ENCODE assay signal across 14 cellular contexts in the genomic region with DNA sequence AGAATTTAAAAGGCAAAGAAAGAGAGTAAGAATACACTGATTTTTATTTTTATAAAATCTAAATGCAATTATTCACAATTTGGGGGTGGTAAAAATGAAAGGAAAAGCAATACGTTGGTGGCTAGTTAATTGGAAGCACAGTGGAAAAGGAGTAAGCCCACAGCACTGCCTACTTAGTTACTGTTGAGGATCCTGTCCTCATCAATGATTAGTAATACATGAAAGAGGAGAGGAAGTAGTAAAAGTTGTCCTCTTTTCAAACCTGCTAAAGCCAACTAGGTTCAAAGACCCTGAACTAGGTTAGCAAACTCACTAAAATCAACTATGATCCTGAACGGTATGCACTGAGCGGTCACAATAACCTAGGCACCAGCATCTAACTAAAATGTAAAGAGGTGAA. TPM values are rescaled to one million over a fixed set of nuclear protein-coding genes. Genes with fewer than 3 reads are reported as not detected.
DNase-seq lines count a peak whose midpoint lies in the region; ATAC-seq and TF ChIP-seq lines count a peak whose summit lies in the region.
"Had no signal": no experiment of that assay in that cellular context is flagged by ENCODE, and none has a peak within 500 bp of the region (broad histone marks: within the 10 kb centered on the region; RNA-seq: fewer than 3 reads in every experiment).

No MANE protein-coding gene starts in this region.

- peak overlapping the region; percentile 16 for H3K27ac Mint-ChIP-seq in activated naive CD8-positive, alpha-beta T cell
- no peak overlapping the region for H3K27ac Mint-ChIP-seq in activated naive CD8-positive, alpha-beta T cell treated with anti-CD3 and anti-CD28 coated beads for 36 hours
- H3K27ac Mint-ChIP-seq in GM23338 (peak overlapping the region; percentile 53; the same call in 1 of the 2 replicates), endodermal cell (no peak overlapping the region)
- H3K27ac Mint-ChIP-seq in activated naive CD8-positive, alpha-beta T cell treated with anti-CD3 and anti-CD28 coated beads, Interleukin-2, amount 50 U/mL, for 24 hours, result no peak overlapping the region
- H3K27ac Mint-ChIP-seq: CD14-positive monocyte; CD8-positive, alpha-beta memory T cell had no signal

- H3K4me3 ChIP-seq in GM23338, result no peak overlapping the region
- no peak overlapping the region for H3K4me3 ChIP-seq in brain microvascular endothelial cell (ENCODE audit: low read depth, low read length)
- H3K4me3 ChIP-seq in endodermal cell (ENCODE audit: low read length), result no peak overlapping the region
- H3K4me3 ChIP-seq: BLaER1 had no signal

- no peak overlapping the region for H3K27ac ChIP-seq in GM23338 (ENCODE audit: low read depth)
- no peak overlapping the region for H3K27ac ChIP-seq in brain microvascular endothelial cell
- H3K27ac ChIP-seq in endodermal cell (ENCODE audit: low read depth, low read length), result no peak overlapping the region
- H3K27ac ChIP-seq: BLaER1 had no signal

- H3F3A ChIP-seq in GM23338 (replicated peaks; ENCODE audit: low read depth), result no peaks in the 10 kb centered on the region

- H3K9me3 ChIP-seq in endodermal cell (ENCODE audit: control insufficient read depth, low read length), result no peaks in the 10 kb centered on the region
- H3K9me3 ChIP-seq: BLaER1 had no signal

- no peaks in the 10 kb centered on the region for H3K79me2 ChIP-seq in GM23338 (replicated peaks; ENCODE audit: insufficient read depth)

- WGBS in endodermal cell (ENCODE audit: insufficient coverage in 1 of 2, insufficient read length in 1 of 2), 2 experiments, result 83 to 96% methylated on average over 1 to 3 of the region's 3 CpGs

- H3K4me1 ChIP-seq in GM23338 (ENCODE audit: insufficient read depth) (0 out of 2 replicates have a peak, but pooled peaks cover 3% of the 10 kb centered on the region), endodermal cell (ENCODE audit: control insufficient read depth, insufficient read depth, low read length) (no peaks in the 10 kb centered on the region)
- H3K4me1 ChIP-seq: BLaER1 had no signal

- no peaks in the 10 kb centered on the region for H4K20me1 ChIP-seq in GM23338 (replicated peaks; ENCODE audit: insufficient read depth)
- H4K20me1 ChIP-seq: BLaER1 had no signal

- no peak overlapping the region for H2AFZ ChIP-seq in GM23338

- H3K4me2 ChIP-seq in GM23338, result no peak overlapping the region
- H3K4me2 ChIP-seq: BLaER1 had no signal

- peaks cover 39% of the 10 kb centered on the region for H3K4me1 Mint-ChIP-seq in activated naive CD8-positive, alpha-beta T cell (ENCODE audit: low read depth)
- peaks cover 25% of the 10 kb centered on the region for H3K4me1 Mint-ChIP-seq in activated naive CD8-positive, alpha-beta T cell treated with anti-CD3 and anti-CD28 coated beads for 36 hours
- peaks cover 11% of the 10 kb centered on the region; the same call in 2 of the 3 replicates for H3K4me1 Mint-ChIP-seq in GM23338
- H3K4me1 Mint-ChIP-seq in activated naive CD8-positive, alpha-beta T cell treated with anti-CD3 and anti-CD28 coated beads, Interleukin-2, amount 50 U/mL, for 24 hours, result peaks cover 39% of the 10 kb centered on the region
- H3K4me1 Mint-ChIP-seq in endodermal cell, result peaks cover 4% of the 10 kb centered on the region
- H3K4me1 Mint-ChIP-seq: CD14-positive monocyte had no signal

- no peak for DNase-seq in activated naive CD8-positive, alpha-beta T cell treated with anti-CD3 and anti-CD28 coated beads for 36 hours
- no peak for DNase-seq in GM23338 (ENCODE audit: low spot score)
- DNase-seq in activated naive CD8-positive, alpha-beta T cell treated with anti-CD3 and anti-CD28 coated beads, Interleukin-2, amount 50 U/mL, for 24 hours, result no peak
- DNase-seq in brain microvascular endothelial cell, result no peak
- no peak for DNase-seq in D341Med (ENCODE audit: low spot score)
- no peak for DNase-seq in endodermal cell
- DNase-seq: 8988T; CD8-positive, alpha-beta memory T cell; COR-L47; H9 had no signal

- no peak overlapping the region for H3K4me3 Mint-ChIP-seq in activated naive CD8-positive, alpha-beta T cell
- no peak overlapping the region for H3K4me3 Mint-ChIP-seq in activated naive CD8-positive, alpha-beta T cell treated with anti-CD3 and anti-CD28 coated beads for 36 hours
- H3K4me3 Mint-ChIP-seq in GM23338, result no peak overlapping the region
- H3K4me3 Mint-ChIP-seq in activated naive CD8-positive, alpha-beta T cell treated with anti-CD3 and anti-CD28 coated beads, Interleukin-2, amount 50 U/mL, for 24 hours, result peak overlapping the region; percentile 7
- no peak overlapping the region for H3K4me3 Mint-ChIP-seq in endodermal cell
- H3K4me3 Mint-ChIP-seq: CD14-positive monocyte; CD8-positive, alpha-beta memory T cell; H9 had no signal

- no peak for ATAC-seq in GM23338
- no peak for ATAC-seq in activated naive CD8-positive, alpha-beta T cell treated with anti-CD3 and anti-CD28 coated beads, Interleukin-2, amount 50 U/mL, for 24 hours

- no peaks in the 10 kb centered on the region for H3K27me3 Mint-ChIP-seq in activated naive CD8-positive, alpha-beta T cell
- no peaks in the 10 kb centered on the region for H3K27me3 Mint-ChIP-seq in activated naive CD8-positive, alpha-beta T cell treated with anti-CD3 and anti-CD28 coated beads for 36 hours
- no peaks in the 10 kb centered on the region for H3K27me3 Mint-ChIP-seq in GM23338 (ENCODE audit: insufficient read depth, low read depth, poor library complexity)
- H3K27me3 Mint-ChIP-seq in activated naive CD8-positive, alpha-beta T cell treated with anti-CD3 and anti-CD28 coated beads, Interleukin-2, amount 50 U/mL, for 24 hours, result no peaks in the 10 kb centered on the region
- no peaks in the 10 kb centered on the region for H3K27me3 Mint-ChIP-seq in endodermal cell (ENCODE audit: insufficient read depth)
- H3K27me3 Mint-ChIP-seq: CD8-positive, alpha-beta memory T cell had no signal

- H3K9me3 Mint-ChIP-seq in activated naive CD8-positive, alpha-beta T cell (ENCODE audit: low read depth), result no peaks in the 10 kb centered on the region
- H3K9me3 Mint-ChIP-seq in activated naive CD8-positive, alpha-beta T cell treated with anti-CD3 and anti-CD28 coated beads for 36 hours, result no peaks in the 10 kb centered on the region
- no peaks in the 10 kb centered on the region for H3K9me3 Mint-ChIP-seq in GM23338
- H3K9me3 Mint-ChIP-seq in activated naive CD8-positive, alpha-beta T cell treated with anti-CD3 and anti-CD28 coated beads, Interleukin-2, amount 50 U/mL, for 24 hours, result no peaks in the 10 kb centered on the region
- no peaks in the 10 kb centered on the region for H3K9me3 Mint-ChIP-seq in endodermal cell
- H3K9me3 Mint-ChIP-seq: CD8-positive, alpha-beta memory T cell; H9 had no signal

- no peak overlapping the region for H3K9ac ChIP-seq in endodermal cell (ENCODE audit: extremely low read depth, low read length, poor library complexity, severe bottlenecking)
- H3K9ac ChIP-seq: BLaER1 had no signal

- H3K9me2 ChIP-seq in GM23338 (ENCODE audit: insufficient read depth), result no peaks in the 10 kb centered on the region

- no peaks in the 10 kb centered on the region for H3K36me3 ChIP-seq in GM23338 (ENCODE audit: insufficient read depth)
- no peaks in the 10 kb centered on the region for H3K36me3 ChIP-seq in brain microvascular endothelial cell (replicated peaks)
- H3K36me3 ChIP-seq in endodermal cell (ENCODE audit: control insufficient read depth, insufficient read depth, low read length), result no peaks in the 10 kb centered on the region
- H3K36me3 ChIP-seq: BLaER1 had no signal

- no peaks in the 10 kb centered on the region for H3K36me3 Mint-ChIP-seq in activated naive CD8-positive, alpha-beta T cell
- H3K36me3 Mint-ChIP-seq in activated naive CD8-positive, alpha-beta T cell treated with anti-CD3 and anti-CD28 coated beads for 36 hours, result peaks cover 2% of the 10 kb centered on the region
- H3K36me3 Mint-ChIP-seq in GM23338 (ENCODE audit: low read depth), result no peaks in the 10 kb centered on the region
- H3K36me3 Mint-ChIP-seq in activated naive CD8-positive, alpha-beta T cell treated with anti-CD3 and anti-CD28 coated beads, Interleukin-2, amount 50 U/mL, for 24 hours (ENCODE audit: low read depth), result no peaks in the 10 kb centered on the region
- no peaks in the 10 kb centered on the region for H3K36me3 Mint-ChIP-seq in endodermal cell (ENCODE audit: low read depth)
- H3K36me3 Mint-ChIP-seq: CD14-positive monocyte; CD8-positive, alpha-beta memory T cell had no signal

- no peak for TF ChIP-seq CTCF in GM23338 (conservative IDR thresholded peaks at IDR 0.05; ENCODE audit: low read depth in 2 of 2)
- no peak for TF ChIP-seq CTCF in brain microvascular endothelial cell (IDR thresholded peaks at IDR 0.05; ENCODE audit: low read depth, low read length, missing control alignments)
- no peak for TF ChIP-seq CTCF in endodermal cell (conservative IDR thresholded peaks at IDR 0.05)

- H3K27me3 ChIP-seq in GM23338 (ENCODE audit: insufficient read depth), result no peaks in the 10 kb centered on the region
- no peaks in the 10 kb centered on the region for H3K27me3 ChIP-seq in brain microvascular endothelial cell (replicated peaks)
- no peaks in the 10 kb centered on the region for H3K27me3 ChIP-seq in endodermal cell (ENCODE audit: control insufficient read depth, insufficient read depth, low read length, poor library complexity, severe bottlenecking)
- H3K27me3 ChIP-seq: BLaER1 had no signal

- in situ Hi-C loops in brain microvascular endothelial cell (cut with HindIII; ENCODE audit: low pct_ligation_motif_present, low sequenced_read_pairs), result no loop called here

TF ChIP-seq in GM23338, 12 proteins besides CTCF, POLR2A, EP300 and RAD21 (continues in another document):
- TF ChIP-seq, protein P1, sequence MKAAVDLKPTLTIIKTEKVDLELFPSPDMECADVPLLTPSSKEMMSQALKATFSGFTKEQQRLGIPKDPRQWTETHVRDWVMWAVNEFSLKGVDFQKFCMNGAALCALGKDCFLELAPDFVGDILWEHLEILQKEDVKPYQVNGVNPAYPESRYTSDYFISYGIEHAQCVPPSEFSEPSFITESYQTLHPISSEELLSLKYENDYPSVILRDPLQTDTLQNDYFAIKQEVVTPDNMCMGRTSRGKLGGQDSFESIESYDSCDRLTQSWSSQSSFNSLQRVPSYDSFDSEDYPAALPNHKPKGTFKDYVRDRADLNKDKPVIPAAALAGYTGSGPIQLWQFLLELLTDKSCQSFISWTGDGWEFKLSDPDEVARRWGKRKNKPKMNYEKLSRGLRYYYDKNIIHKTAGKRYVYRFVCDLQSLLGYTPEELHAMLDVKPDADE (IDR thresholded peaks at IDR 0.05), result no peak

RNA-seq across cellular contexts. Expression of gene LRRN3, which starts 52.7 kb away (rescaled TPM):
- total RNA-seq in activated naive CD8-positive, alpha-beta T cell treated with anti-CD3 and anti-CD28 coated beads for 36 hours, result 10 to 100 TPM; 89.3 to 93.6 TPM
- 0.23 TPM in 1 of 2 replicates, not detected in the other for total RNA-seq in GM23338 (2014; rRNA removed; shearing (Covaris generic))
- 0.31 and 0.40 TPM in 2 replicates for polyA plus RNA-seq in GM23338 (2016; fragmentation: Nextera tagmentation; extraction: Ambion mirVana)
- 1 to 10 TPM in 1 of 2 donors, not detected in 1; 1.3 TPM for total RNA-seq in endodermal cell
- 45.1 TPM for polyA plus RNA-seq in endodermal cell (2013, experiment 1 of 2)
- 44.2 TPM for polyA plus RNA-seq in endodermal cell (2013, experiment 2 of 2)
- total RNA-seq: A673 had no signal

Comparison
In these comparisons a context has a peak if more than half of its experiments do, and no peak if none do; other contexts are left out.
1. H3K27ac Mint-ChIP-seq: peak in activated naive CD8-positive, alpha-beta T cell (single experiment) and GM23338 (single experiment); none in activated naive CD8-positive, alpha-beta T cell treated with anti-CD3 and anti-CD28 coated beads for 36 hours (single experiment), activated naive CD8-positive, alpha-beta T cell treated with anti-CD3 and anti-CD28 coated beads, Interleukin-2, amount 50 U/mL, for 24 hours (single experiment) and endodermal cell (single experiment).
2. RNA of gene LRRN3, which starts 52.7 kb away (total RNA-seq): 89.3 to 93.6 TPM in activated naive CD8-positive, alpha-beta T cell treated with anti-CD3 and anti-CD28 coated beads for 36 hours; 1.3 TPM in endodermal cell and 0.23 TPM in GM23338; every median in the first group is over 10 times any median in the second.